In genomic region chr3:158107508-158108095, GRCh38 we compare ENCODE assay signal across 11 cellular contexts. TPM values are rescaled to one million over a fixed set of nuclear protein-coding genes. Genes with fewer than 3 reads are reported as not detected.
A peak's percentile ranks its signal among the peaks of the same experiment; 100 is the strongest.
DNase-seq lines count a peak whose midpoint lies in the region; ATAC-seq and TF ChIP-seq lines count a peak whose summit lies in the region.
"Had no signal": no experiment of that assay in that cellular context is flagged by ENCODE, and none has a peak within 500 bp of the region (broad histone marks: within the 10 kb centered on the region; RNA-seq: fewer than 3 reads in every experiment).

No MANE protein-coding gene starts in this region.

- H3K9ac ChIP-seq in SU-DHL-6 (ENCODE audit: low read length) (peak overlapping the region; percentile 67), iPS-15b (ENCODE audit: low read depth, low read length) (no peak overlapping the region)

- ATAC-seq in HG03460 (IDR thresholded peaks at IDR 0.05; ENCODE audit: unreplicated experiment) (no peak), GM21786 (IDR thresholded peaks at IDR 0.05; ENCODE audit: unreplicated experiment) (no peak)
- ATAC-seq: left lobe of liver had no signal

- peak overlapping the region; percentile 85 for H3K4me3 ChIP-seq in BE2C (ENCODE audit: low read depth, low read length)
- H3K4me3 ChIP-seq in GM06990 (replicated peaks; ENCODE audit: low read depth, low read length) = peak overlapping the region; percentile 59
- peak overlapping the region; percentile 99 for H3K4me3 ChIP-seq in SU-DHL-6 (ENCODE audit: insufficient read depth, low read length, poor library complexity, severe bottlenecking)
- H3K4me3 ChIP-seq in iPS-15b (ENCODE audit: low read depth, low read length) = peak overlapping the region; percentile 50

- peak overlapping the region; percentile 80 for H3K27ac ChIP-seq in SU-DHL-6 (ENCODE audit: low read depth, low read length)
- H3K27ac ChIP-seq: upper lobe of left lung had no signal

- peak overlapping the region; percentile 87 for H3K4me2 ChIP-seq in SU-DHL-6 (ENCODE audit: low read depth, low read length, poor library complexity, severe bottlenecking)

- TF ChIP-seq CTCF in BE2C (IDR thresholded peaks at IDR 0.05; ENCODE audit: low read depth, low read length) (no peak), GM06990 (IDR thresholded peaks at IDR 0.05; ENCODE audit: insufficient read depth, low read length, poor library complexity, severe bottlenecking) (no peak), SU-DHL-6 (IDR thresholded peaks at IDR 0.05; ENCODE audit: insufficient read depth, low read length, poor library complexity, severe bottlenecking) (no peak)

- H3F3A ChIP-seq in SU-DHL-6 (ENCODE audit: insufficient read depth) = peaks cover 21% of the 10 kb centered on the region; the same call in 1 of the 2 replicates

- peaks cover 34% of the 10 kb centered on the region for H3K79me2 ChIP-seq in SU-DHL-6 (ENCODE audit: insufficient read depth, low read length)

- H3K36me3 ChIP-seq in BE2C (peaks cover 16% of the 10 kb centered on the region), GM06990 (ENCODE audit: control insufficient read depth, insufficient read depth, low read length) (no peaks in the 10 kb centered on the region), SU-DHL-6 (ENCODE audit: low read length) (no peaks in the 10 kb centered on the region), iPS-15b (ENCODE audit: control insufficient read depth, insufficient read depth, low read length) (no peaks in the 10 kb centered on the region)
- H3K36me3 ChIP-seq: upper lobe of left lung had no signal

- H3K4me1 ChIP-seq in BE2C (peaks cover 5% of the 10 kb centered on the region; the same call in 1 of the 2 replicates), iPS-15b (ENCODE audit: control insufficient read depth, insufficient read depth, low read length) (peaks cover 2% of the 10 kb centered on the region)

- H3K27me3 ChIP-seq in BE2C = no peaks in the 10 kb centered on the region
- no peaks in the 10 kb centered on the region; the same call in 1 of the 2 replicates for H3K27me3 ChIP-seq in GM06990 (replicated peaks; ENCODE audit: control insufficient read depth, insufficient read depth, low read length)
- H3K27me3 ChIP-seq in SU-DHL-6 (ENCODE audit: low read length) = no peaks in the 10 kb centered on the region
- peaks cover 68% of the 10 kb centered on the region for H3K27me3 ChIP-seq in iPS-15b (ENCODE audit: control insufficient read depth, insufficient read depth, low read length)

- H3K9me2 ChIP-seq in SU-DHL-6 (replicated peaks; ENCODE audit: insufficient read depth, low read length) = no peaks in the 10 kb centered on the region

- H4K20me1 ChIP-seq in SU-DHL-6 (ENCODE audit: low read depth, low read length) = no peaks in the 10 kb centered on the region

- DNase-seq in BE2C (no peak), GM06990 (ENCODE audit: extremely low read depth, insufficient read length) (no peak), C1 segment of cervical spinal cord (lab: John Stamatoyannopoulos, UW) (no peak), GDM1 (lab: John Stamatoyannopoulos, UW) (no peak)
- DNase-seq: stimulated activated CD4-positive, alpha-beta T cell treated with anti-CD3 and anti-CD28 coated beads, Interleukin-12 subunit alpha, Interleukin-12 subunit beta, amount 100 ng/mL, for 4 hours had no signal

- H2AFZ ChIP-seq in SU-DHL-6 (ENCODE audit: low read depth, low read length, severe bottlenecking) = peak overlapping the region; percentile 99

- no peaks in the 10 kb centered on the region; the same call in 1 of the 2 replicates for H3K9me3 ChIP-seq in BE2C
- H3K9me3 ChIP-seq in SU-DHL-6 (ENCODE audit: insufficient read depth, low read length) = no peaks in the 10 kb centered on the region
- no peaks in the 10 kb centered on the region for H3K9me3 ChIP-seq in iPS-15b (ENCODE audit: control insufficient read depth, insufficient read depth, low read length)

RNA-seq across cellular contexts. Expression of gene SHOX2, which starts 1.4 kb away (rescaled TPM):
- 60.4 TPM for polyA plus RNA-seq in BE2C (2012; ENCODE audit: insufficient read depth, insufficient read length, low read depth)

RNA-seq across cellular contexts. Expression of gene RSRC1, which starts 2.3 kb away (rescaled TPM):
- 46.9 TPM for polyA plus RNA-seq in BE2C (2012; ENCODE audit: insufficient read depth, insufficient read length, low read depth)
